ENCODE assay signal across 25 cellular contexts in the genomic region with DNA sequence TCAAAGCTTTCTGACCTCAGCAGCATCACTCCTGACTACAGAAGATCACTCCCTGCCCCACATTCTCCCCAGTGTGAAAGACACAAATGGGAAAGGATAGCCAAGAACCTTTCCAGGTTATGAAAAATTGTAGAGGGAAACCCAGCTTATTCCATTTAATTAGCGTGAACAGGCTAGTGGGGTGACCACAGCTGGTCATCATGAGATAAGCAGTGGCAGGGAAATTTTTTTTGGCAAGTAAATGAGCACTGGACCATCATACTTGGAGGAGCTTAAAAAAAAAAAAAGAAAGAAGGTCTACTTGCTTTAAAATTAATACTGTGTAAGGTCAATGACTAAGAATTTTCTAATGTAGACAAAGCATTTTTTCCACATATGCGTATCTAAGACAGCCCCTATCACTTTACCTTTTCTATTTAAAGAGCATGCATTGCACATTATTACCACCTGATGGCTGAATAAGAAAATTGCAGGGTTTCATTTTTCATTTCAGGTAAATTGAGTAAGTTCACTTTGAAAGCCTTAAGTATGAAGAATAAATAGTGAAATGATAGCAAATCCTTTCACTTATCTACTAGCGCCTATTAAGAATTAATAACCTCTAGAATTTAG.
DNase-seq lines count a peak whose midpoint lies in the region; ATAC-seq, FAIRE-seq and TF ChIP-seq lines count a peak whose summit lies in the region.
"Had no signal": no experiment of that assay in that cellular context is flagged by ENCODE, and none has a peak within 500 bp of the region (broad histone marks: within the 10 kb centered on the region; RNA-seq: fewer than 3 reads in every experiment).

No MANE protein-coding gene starts in this region.

- H3K4me1 ChIP-seq in SJCRH30 (peaks cover 33% of the 10 kb centered on the region), keratinocyte (ENCODE audit: control insufficient read depth, extremely low read depth, insufficient read depth, low read length) (peaks cover 2% of the 10 kb centered on the region)
- H3K4me1 ChIP-seq: prostate gland had no signal

- no peak overlapping the region for H2AFZ ChIP-seq in keratinocyte (ENCODE audit: control insufficient read depth, low read length)

- dilution Hi-C loops in keratinocyte (cut with MboI; ENCODE audit: extremely low pct_ligation_motif_present, low sequenced_read_pairs) = no loop called here

- DNase-seq in LHCN-M2 (ENCODE audit: low read depth) (peak; percentile 26), SJCRH30 (peak; percentile 59 to 76), keratinocyte (ENCODE audit: low read depth, low spot score) (no peak), brain microvascular endothelial cell (no peak), T-helper 2 cell (no peak), WTC11 (ENCODE audit: low spot score) (no peak)
- DNase-seq: activated CD4-positive, alpha-beta memory T cell treated with anti-CD3 and anti-CD28 coated beads for 36 hours; activated CD4-positive, CD25-positive, alpha-beta regulatory T cell; activated naive CD4-positive, alpha-beta T cell; activated T-cell treated with anti-CD3 and anti-CD28 coated beads for 4 hours; CD8-positive, alpha-beta T cell; DMS79 treated with DMSO at 0.1 percent for 48 hours; effector CD8-positive, alpha-beta T cell; GOT3; KBM-7; mucosa of descending colon; NCI-H1048; small intestine; stimulated activated naive CD4-positive, alpha-beta T cell treated with Interleukin-2 at 50 U/mL for 16 hours had no signal

- H3K4me2 ChIP-seq in keratinocyte (ENCODE audit: control insufficient read depth, extremely low read depth, insufficient read depth, low read depth, low read length) = no peak overlapping the region

- no peaks in the 10 kb centered on the region for H4K20me1 ChIP-seq in keratinocyte (ENCODE audit: control insufficient read depth, extremely low read depth, insufficient read depth, low read length)

- H3K27ac ChIP-seq in C4-2B (no peak overlapping the region), SJCRH30 (peak overlapping the region; percentile 70), keratinocyte (ENCODE audit: control insufficient read depth, insufficient read depth, low read length) (no peak overlapping the region), brain microvascular endothelial cell (no peak overlapping the region)
- H3K27ac ChIP-seq: prostate gland had no signal

- H3K9me3 ChIP-seq in SJCRH30 (replicated peaks) (no peaks in the 10 kb centered on the region), keratinocyte (ENCODE audit: control insufficient read depth, low read depth, low read length) (no peaks in the 10 kb centered on the region)
- H3K9me3 ChIP-seq: mucosa of descending colon, prostate gland had no signal

- ATAC-seq in WTC11 = no peak
- ATAC-seq: CD8-positive, alpha-beta T cell; left lobe of liver; mucosa of descending colon had no signal

- no peaks in the 10 kb centered on the region for H3K9me1 ChIP-seq in keratinocyte (ENCODE audit: control insufficient read depth, extremely low read depth, insufficient read depth, low read length)

- H3K4me3 ChIP-seq in SJCRH30 (no peak overlapping the region), keratinocyte (ENCODE audit: control insufficient read depth in 2 of 3, extremely low read depth in 1 of 3, insufficient read depth in 2 of 3, low read depth in 1 of 3, low read length in 3 of 3) (no peak overlapping the region), brain microvascular endothelial cell (ENCODE audit: low read depth, low read length) (no peak overlapping the region)
- H3K4me3 ChIP-seq: mucosa of descending colon, prostate gland had no signal

- H3K9me3 Mint-ChIP-seq in WTC11 = no peaks in the 10 kb centered on the region
- H3K9me3 Mint-ChIP-seq: activated CD4-positive, alpha-beta memory T cell treated with anti-CD3 and anti-CD28 coated beads for 36 hours had no signal

- no peak overlapping the region for H3K9ac ChIP-seq in keratinocyte (ENCODE audit: control insufficient read depth, extremely low read depth, insufficient read depth, low read length)

- POLR2A ChIA-PET in WTC11 (lab: Charles Lee) = no interaction called here

- H3K4me1 Mint-ChIP-seq in WTC11 = peaks cover 48% of the 10 kb centered on the region
- H3K4me1 Mint-ChIP-seq: central memory CD8-positive, alpha-beta T cell had no signal

- H3K27me3 Mint-ChIP-seq in WTC11 (ENCODE audit: low read depth) = no peaks in the 10 kb centered on the region
- H3K27me3 Mint-ChIP-seq: activated CD4-positive, alpha-beta memory T cell treated with anti-CD3 and anti-CD28 coated beads for 36 hours; central memory CD8-positive, alpha-beta T cell had no signal

- no peak overlapping the region for H3K27ac Mint-ChIP-seq in WTC11
- H3K27ac Mint-ChIP-seq: activated CD4-positive, alpha-beta memory T cell treated with anti-CD3 and anti-CD28 coated beads for 36 hours; CD8-positive, alpha-beta T cell; T-helper 2 cell treated with Interferon-gamma antibody and Interleukin-4, amounts not matched to agents 5 μg/mL and 100 μg/mL, for 36 hours had no signal

- CTCF ChIA-PET in WTC11 (lab: Charles Lee) = interaction anchor here (0.6 kb wide), 2 partner anchors 20 to 299 kb away, joined by 3 to 4 read pairs; no protein-coding TSS in a partner anchor

- FAIRE-seq in keratinocyte (lab: Jason Lieb, UNC) = no peak
- FAIRE-seq: GM12892, small intestine had no signal

- H3K36me3 ChIP-seq in SJCRH30 = peaks cover 11% of the 10 kb centered on the region
- no peaks in the 10 kb centered on the region for H3K36me3 ChIP-seq in keratinocyte (ENCODE audit: control insufficient read depth in 2 of 2, extremely low read depth in 1 of 2, insufficient read depth in 2 of 2, low read length in 2 of 2)
- no peaks in the 10 kb centered on the region for H3K36me3 ChIP-seq in brain microvascular endothelial cell (replicated peaks)
- H3K36me3 ChIP-seq: prostate gland had no signal

- no peaks in the 10 kb centered on the region for H3K79me2 ChIP-seq in keratinocyte (ENCODE audit: control insufficient read depth, insufficient read depth, low read length)

- H3K27me3 ChIP-seq in SJCRH30 (no peaks in the 10 kb centered on the region), keratinocyte (ENCODE audit: control insufficient read depth, extremely low read depth, insufficient read depth, low read length) (no peaks in the 10 kb centered on the region), brain microvascular endothelial cell (replicated peaks) (no peaks in the 10 kb centered on the region)

- TF ChIP-seq CTCF in C4-2B (conservative IDR thresholded peaks at IDR 0.05) (peak; percentile 40), keratinocyte (optimal IDR thresholded peaks at IDR 0.05 in 1 of 3, IDR thresholded peaks at IDR 0.05 in 1 of 3, conservative IDR thresholded peaks at IDR 0.05 in 1 of 3; ENCODE audit: extremely low read depth in 1 of 3, insufficient read depth in 2 of 3, low read length in 3 of 3) (peak in 2 of 3 experiments; percentile 10 to 33), brain microvascular endothelial cell (IDR thresholded peaks at IDR 0.05; ENCODE audit: low read depth, low read length, missing control alignments) (no peak), WTC11 (IDR thresholded peaks at IDR 0.05) (no peak)

- in situ Hi-C loops in brain microvascular endothelial cell (cut with HindIII; ENCODE audit: low pct_ligation_motif_present, low sequenced_read_pairs) = no loop called here

- H3K36me3 Mint-ChIP-seq in WTC11 = peaks cover 3% of the 10 kb centered on the region
- H3K36me3 Mint-ChIP-seq: activated CD4-positive, alpha-beta memory T cell treated with anti-CD3 and anti-CD28 coated beads for 36 hours; CD8-positive, alpha-beta T cell had no signal

- no peak overlapping the region for H3K4me3 Mint-ChIP-seq in WTC11
- H3K4me3 Mint-ChIP-seq: activated CD4-positive, alpha-beta memory T cell treated with anti-CD3 and anti-CD28 coated beads for 36 hours; CD8-positive, alpha-beta T cell; central memory CD8-positive, alpha-beta T cell; T-helper 2 cell treated with Interferon-gamma antibody and Interleukin-4, amounts not matched to agents 5 μg/mL and 100 μg/mL, for 36 hours had no signal

TF ChIP-seq in WTC11, 78 proteins besides CTCF, POLR2A, EP300 and RAD21:
- TF ChIP-seq HMGA2 (CRISPR knock-in tag; IDR thresholded peaks at IDR 0.05) (no peak), NR3C1 (CRISPR knock-in tag; conservative IDR thresholded peaks at IDR 0.05; ENCODE audit: low read depth) (no peak)

Comparison
In these comparisons a context has a peak if more than half of its experiments do, and no peak if none do; other contexts are left out.
1. CTCF ChIP-seq: peak in C4-2B (single experiment) and keratinocyte (2 of 3); none in brain microvascular endothelial cell (single experiment) and WTC11 (single experiment).
2. DNase-seq: peak in LHCN-M2 (single experiment) and SJCRH30 (2 of 2); none in keratinocyte (single experiment), brain microvascular endothelial cell (single experiment), T-helper 2 cell (0 of 5) and WTC11 (single experiment).